In the genomic region with DNA sequence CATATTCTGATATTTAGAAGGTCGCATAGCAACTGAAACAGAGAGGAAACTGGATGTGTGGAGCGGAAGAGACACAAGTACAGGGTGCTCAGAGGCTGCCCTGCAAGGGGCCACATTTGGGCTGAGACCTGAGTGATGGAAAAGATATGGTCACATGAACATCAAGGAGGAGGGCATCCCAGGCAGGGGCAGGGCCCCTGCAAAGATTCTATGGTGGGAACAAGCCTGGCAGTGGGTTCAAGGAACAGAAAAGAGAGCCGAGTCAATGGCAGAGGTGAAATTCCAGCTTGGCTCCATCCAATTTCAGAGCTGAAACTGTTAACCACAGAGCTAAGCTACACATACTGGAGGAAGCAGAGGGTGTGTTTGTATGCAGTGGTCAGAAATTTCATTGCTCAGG, we compare ENCODE assay signal across 31 cellular contexts.
"Had no signal": no experiment of that assay in that cellular context is flagged by ENCODE, and none has a peak within 500 bp of the region (broad histone marks: within the 10 kb centered on the region; RNA-seq: fewer than 3 reads in every experiment).

No MANE protein-coding gene starts in this region.

- H3K27ac ChIP-seq: neutrophil, ovary, parathyroid adenoma, psoas muscle, right lobe of liver, sigmoid colon, suprapubic skin, testis, tibial artery, transverse colon, upper lobe of right lung, vagina had no signal

- H3K79me2 ChIP-seq: parathyroid adenoma had no signal

- H3K4me3 ChIP-seq: ovary, psoas muscle, right lobe of liver, sigmoid colon, suprapubic skin, testis, tibial artery, transverse colon, upper lobe of right lung, vagina had no signal

- H3K4me3 Mint-ChIP-seq: naive thymus-derived CD4-positive, alpha-beta T cell; natural killer cell; nephron; neural crest cell; stimulated activated effector memory CD8-positive, alpha-beta T cell treated with anti-CD3 and anti-CD28 coated beads, Interleukin-12 subunit alpha, Interleukin-12 subunit beta, amount 100 ng/mL, for 72 hours; stimulated activated naive B cell treated with anti-CD40 and anti-IgM and Interleukin-4, amounts not matched to agents 10 μg/mL and 1 μg/mL and 100 μg/mL, for 72 hours; stimulated activated naive CD8-positive, alpha-beta T cell treated with anti-CD3 and anti-CD28 coated beads, Interleukin-15, amount 100 ng/mL, for 72 hours; type B pancreatic cell had no signal

- H3K36me3 Mint-ChIP-seq: naive thymus-derived CD4-positive, alpha-beta T cell; natural killer cell; stimulated activated effector memory CD8-positive, alpha-beta T cell treated with anti-CD3 and anti-CD28 coated beads, Interleukin-12 subunit alpha, Interleukin-12 subunit beta, amount 100 ng/mL, for 72 hours; stimulated activated naive B cell treated with anti-CD40 and anti-IgM and Interleukin-4, amounts not matched to agents 10 μg/mL and 1 μg/mL and 100 μg/mL, for 72 hours; type B pancreatic cell had no signal

- H3K36me3 ChIP-seq: neutrophil, ovary, right lobe of liver, sigmoid colon, suprapubic skin, tibial artery, transverse colon, upper lobe of right lung, vagina had no signal

- H2AFZ ChIP-seq: parathyroid adenoma had no signal

- H3K4me1 Mint-ChIP-seq: naive thymus-derived CD4-positive, alpha-beta T cell; natural killer cell; nephron; stimulated activated effector memory CD8-positive, alpha-beta T cell treated with anti-CD3 and anti-CD28 coated beads, Interleukin-12 subunit alpha, Interleukin-12 subunit beta, amount 100 ng/mL, for 72 hours; stimulated activated naive B cell treated with anti-CD40 and anti-IgM and Interleukin-4, amounts not matched to agents 10 μg/mL and 1 μg/mL and 100 μg/mL, for 72 hours; stimulated activated naive CD8-positive, alpha-beta T cell treated with anti-CD3 and anti-CD28 coated beads, Interleukin-15, amount 100 ng/mL, for 72 hours had no signal

- H3K9ac ChIP-seq: parathyroid adenoma had no signal

- DNase-seq: naive thymus-derived CD4-positive, alpha-beta T cell; natural killer cell; nucleus accumbens; ovary; posterior cingulate gyrus; psoas muscle; right cardiac atrium; right lobe of liver; sigmoid colon; small intestine; stimulated activated CD4-positive, alpha-beta T cell treated with anti-CD3 and anti-CD28 coated beads, Interleukin-15, amount 100 ng/mL, for 24 hours; stimulated activated CD4-positive, alpha-beta T cell treated with anti-CD3 and anti-CD28 coated beads, Interleukin-2, amount 100 ng/mL, for 24 hours; stimulated activated CD4-positive, alpha-beta T cell treated with anti-CD3 and anti-CD28 coated beads, Interleukin-2, amount 100 ng/mL, for 48 hours; stimulated activated CD4-positive, alpha-beta T cell treated with anti-CD3 and anti-CD28 coated beads, Interleukin-4, amount 100 ng/mL, for 24 hours; stimulated activated naive B cell treated with anti-CD40 and anti-IgM and Interleukin-4, amounts not matched to agents 10 μg/mL and 1 μg/mL and 100 μg/mL, for 72 hours; stimulated activated naive CD8-positive, alpha-beta T cell treated with anti-CD3 and anti-CD28 coated beads, Interleukin-15, amount 100 ng/mL, for 72 hours; stimulated activated naive CD8-positive, alpha-beta T cell treated with anti-CD3 and anti-CD28 coated beads, Interleukin-15, Interleukin-2, amounts not matched to agents 100 U/mL and 50 U/mL, for 24 hours; substantia nigra; testis; tibial artery; transverse colon; upper lobe of right lung had no signal

- H3K9me3 Mint-ChIP-seq: naive thymus-derived CD4-positive, alpha-beta T cell; natural killer cell; nephron; neural crest cell; stimulated activated effector memory CD8-positive, alpha-beta T cell treated with anti-CD3 and anti-CD28 coated beads, Interleukin-12 subunit alpha, Interleukin-12 subunit beta, amount 100 ng/mL, for 72 hours; stimulated activated naive B cell treated with anti-CD40 and anti-IgM and Interleukin-4, amounts not matched to agents 10 μg/mL and 1 μg/mL and 100 μg/mL, for 72 hours; stimulated activated naive CD8-positive, alpha-beta T cell treated with anti-CD3 and anti-CD28 coated beads, Interleukin-15, amount 100 ng/mL, for 72 hours; type B pancreatic cell had no signal

- H3K27ac Mint-ChIP-seq: naive thymus-derived CD4-positive, alpha-beta T cell; natural killer cell; nephron; progenitor cell of endocrine pancreas; stimulated activated effector memory CD8-positive, alpha-beta T cell treated with anti-CD3 and anti-CD28 coated beads, Interleukin-12 subunit alpha, Interleukin-12 subunit beta, amount 100 ng/mL, for 72 hours; stimulated activated naive B cell treated with anti-CD40 and anti-IgM and Interleukin-4, amounts not matched to agents 10 μg/mL and 1 μg/mL and 100 μg/mL, for 72 hours; type B pancreatic cell had no signal

- H3K27me3 ChIP-seq: ovary, right lobe of liver, sigmoid colon, suprapubic skin, testis, transverse colon, upper lobe of right lung, vagina had no signal

- H3K9me3 ChIP-seq: neutrophil, ovary, psoas muscle, right lobe of liver, sigmoid colon, suprapubic skin, testis, tibial artery, transverse colon, upper lobe of right lung, vagina had no signal

- H3K4me1 ChIP-seq: parathyroid adenoma, psoas muscle, right lobe of liver, sigmoid colon, suprapubic skin, testis, upper lobe of right lung, vagina had no signal
